In genomic region chr18:5600376-5601071, GRCh38 we compare ENCODE assay signal across 8 cellular contexts. TPM values are rescaled to one million over a fixed set of nuclear protein-coding genes. Genes with fewer than 3 reads are reported as not detected.
A peak's percentile ranks its signal among the peaks of the same experiment; 100 is the strongest.
DNase-seq lines count a peak whose midpoint lies in the region; ATAC-seq lines count a peak whose summit lies in the region.

No MANE protein-coding gene starts in this region.

- H3K36me3 Mint-ChIP-seq in activated naive CD8-positive, alpha-beta T cell treated with anti-CD3 and anti-CD28 coated beads for 36 hours, result no peaks in the 10 kb centered on the region

- peak; percentile 77 for DNase-seq in DMS53 (lab: John Stamatoyannopoulos, UW)
- peak; percentile 10 for DNase-seq in M059J (ENCODE audit: low read depth)
- DNase-seq in astrocyte of the hippocampus (ENCODE audit: low read depth, low spot score), result peak; percentile 35
- peak; percentile 54 for DNase-seq in medulla oblongata (ENCODE audit: extremely low spot score)
- no peak for DNase-seq in OCI-M2 (lab: John Stamatoyannopoulos, UW; ENCODE audit: unreplicated experiment)
- DNase-seq in activated naive CD8-positive, alpha-beta T cell treated with anti-CD3 and anti-CD28 coated beads for 36 hours, result no peak
- DNase-seq in T-helper 2 cell, result no peak

- H3K9me3 Mint-ChIP-seq in activated naive CD8-positive, alpha-beta T cell treated with anti-CD3 and anti-CD28 coated beads for 36 hours, result no peaks in the 10 kb centered on the region

- no peak overlapping the region for H3K4me3 Mint-ChIP-seq in activated naive CD8-positive, alpha-beta T cell treated with anti-CD3 and anti-CD28 coated beads for 36 hours

- H3K27ac Mint-ChIP-seq in activated naive CD8-positive, alpha-beta T cell treated with anti-CD3 and anti-CD28 coated beads for 36 hours, result no peak overlapping the region

- H3K4me1 Mint-ChIP-seq in activated naive CD8-positive, alpha-beta T cell treated with anti-CD3 and anti-CD28 coated beads for 36 hours, result no peaks in the 10 kb centered on the region

- ATAC-seq in HG02588 (IDR thresholded peaks at IDR 0.05; ENCODE audit: unreplicated experiment), result no peak

- H3K27me3 Mint-ChIP-seq in activated naive CD8-positive, alpha-beta T cell treated with anti-CD3 and anti-CD28 coated beads for 36 hours, result peaks cover 7% of the 10 kb centered on the region

RNA-seq across cellular contexts. Expression of gene EPB41L3, which starts 56.7 kb away (rescaled TPM):
- total RNA-seq in M059J (2014; rRNA removed; shearing (Covaris generic)), result 2.7 and 4.1 TPM in 2 replicates
- 1 to 10 TPM in 1 of 2 experiments, under 1 TPM in 1; 0.80 to 1.1 TPM for total RNA-seq in activated naive CD8-positive, alpha-beta T cell treated with anti-CD3 and anti-CD28 coated beads for 36 hours

Comparison
In these comparisons a context has a peak if more than half of its experiments do, and no peak if none do; other contexts are left out.
1. DNase-seq: peak in DMS53 (single experiment), M059J (single experiment), astrocyte of the hippocampus (single experiment) and medulla oblongata (single experiment); none in OCI-M2 (single experiment), activated naive CD8-positive, alpha-beta T cell treated with anti-CD3 and anti-CD28 coated beads for 36 hours (single experiment) and T-helper 2 cell (0 of 5).